Comparison of ENCODE assay signal across 14 cellular contexts in genomic region chr4:144634978-144635747, GRCh38. TPM values are rescaled to one million over a fixed set of nuclear protein-coding genes. Genes with fewer than 3 reads are reported as not detected.
DNase-seq lines count a peak whose midpoint lies in the region; ATAC-seq and TF ChIP-seq lines count a peak whose summit lies in the region.
"Had no signal": no experiment of that assay in that cellular context is flagged by ENCODE, and none has a peak within 500 bp of the region (broad histone marks: within the 10 kb centered on the region; RNA-seq: fewer than 3 reads in every experiment).

No MANE protein-coding gene starts in this region.

- no peaks in the 10 kb centered on the region for H3K27me3 ChIP-seq in body of pancreas

- no peak overlapping the region for H3K27ac ChIP-seq in body of pancreas

- no peaks in the 10 kb centered on the region for H3K9me3 Mint-ChIP-seq in activated T-helper 17 cell treated with anti-CD3 and anti-CD28 coated beads, Interleukin-2, amount 50 U/mL, for 72 hours
- H3K9me3 Mint-ChIP-seq: activated CD4-positive, alpha-beta T cell treated with anti-CD3 and anti-CD28 coated beads, Interleukin-2, amount 10 ng/mL, durations not matched to agents 7 days and 5 days had no signal

- peak; percentile 4 to 56 for DNase-seq in lung microvascular endothelial cell (ENCODE audit: low read depth in 2 of 2)
- no peak for DNase-seq in mucosa of descending colon
- no peak for DNase-seq in body of pancreas
- no peak for DNase-seq in midbrain (lab: John Stamatoyannopoulos, UW)
- DNase-seq: activated CD4-positive, alpha-beta T cell treated with anti-CD3 and anti-CD28 coated beads, Interleukin-2, amount 10 ng/mL, durations not matched to agents 7 days and 5 days; NCI-H2227 treated with DMSO at 0.1 percent for 48 hours; SIG-M5 had no signal

- TF ChIP-seq CTCF in mucosa of descending colon (IDR thresholded peaks at IDR 0.05) (no peak), body of pancreas (IDR thresholded peaks at IDR 0.05) (no peak)

- no peaks in the 10 kb centered on the region for H3K36me3 Mint-ChIP-seq in activated T-helper 17 cell treated with anti-CD3 and anti-CD28 coated beads, Interleukin-2, amount 50 U/mL, for 72 hours (ENCODE audit: low read depth)
- H3K36me3 Mint-ChIP-seq: activated naive CD4-positive, alpha-beta T cell treated with anti-CD3 and anti-CD28 coated beads, Interleukin-2, amount 50 U/mL, for 24 hours; mesothelial cell of epicardium had no signal

- intact Hi-C loops in mucosa of descending colon (cut with DNase I, micrococcal nuclease): no loop called here
- intact Hi-C loops in body of pancreas (cut with DNase I): no loop called here

- ATAC-seq in GM19043 (IDR thresholded peaks at IDR 0.05; ENCODE audit: low read depth, unreplicated experiment) (peak; percentile 99), GM21825 (IDR thresholded peaks at IDR 0.05; ENCODE audit: unreplicated experiment) (peak; percentile 99), HG03196 (IDR thresholded peaks at IDR 0.05; ENCODE audit: unreplicated experiment) (peak; percentile 99), mucosa of descending colon (no peak), body of pancreas (no peak)
- no peak for ATAC-seq in activated T-helper 17 cell treated with anti-CD3 and anti-CD28 coated beads, Interleukin-2, amount 50 U/mL, for 72 hours (replicated peaks)
- ATAC-seq: sciatic nerve had no signal

- peaks cover 7% of the 10 kb centered on the region for H3K27me3 Mint-ChIP-seq in activated T-helper 17 cell treated with anti-CD3 and anti-CD28 coated beads, Interleukin-2, amount 50 U/mL, for 72 hours

- H3K4me3 Mint-ChIP-seq in activated T-helper 17 cell treated with anti-CD3 and anti-CD28 coated beads, Interleukin-2, amount 50 U/mL, for 72 hours: no peak overlapping the region
- H3K4me3 Mint-ChIP-seq: activated CD4-positive, alpha-beta T cell treated with anti-CD3 and anti-CD28 coated beads, Interleukin-2, amount 10 ng/mL, durations not matched to agents 7 days and 5 days; activated naive CD4-positive, alpha-beta T cell treated with anti-CD3 and anti-CD28 coated beads, Interleukin-2, amount 50 U/mL, for 24 hours; mesothelial cell of epicardium had no signal

- TF ChIP-seq POLR2A in body of pancreas (IDR thresholded peaks at IDR 0.05): no peak

- H3K9me3 ChIP-seq in mucosa of descending colon: no peaks in the 10 kb centered on the region
- no peaks in the 10 kb centered on the region for H3K9me3 ChIP-seq in body of pancreas

- H3K36me3 ChIP-seq in mucosa of descending colon (ENCODE audit: low read depth) (peaks cover 4% of the 10 kb centered on the region), body of pancreas (replicated peaks in 1 of 2; ENCODE audit: insufficient read depth in 1 of 2, low read depth in 2 of 2) (no peaks in the 10 kb centered on the region)

- no peaks in the 10 kb centered on the region for H3K4me1 Mint-ChIP-seq in activated T-helper 17 cell treated with anti-CD3 and anti-CD28 coated beads, Interleukin-2, amount 50 U/mL, for 72 hours
- H3K4me1 Mint-ChIP-seq: activated CD4-positive, alpha-beta T cell treated with anti-CD3 and anti-CD28 coated beads, Interleukin-2, amount 10 ng/mL, durations not matched to agents 7 days and 5 days; activated naive CD4-positive, alpha-beta T cell treated with anti-CD3 and anti-CD28 coated beads, Interleukin-2, amount 50 U/mL, for 24 hours; mesothelial cell of epicardium had no signal

- H3K4me3 ChIP-seq in mucosa of descending colon: no peak overlapping the region
- H3K4me3 ChIP-seq in body of pancreas: no peak overlapping the region

- no peak overlapping the region for H3K27ac Mint-ChIP-seq in activated T-helper 17 cell treated with anti-CD3 and anti-CD28 coated beads, Interleukin-2, amount 50 U/mL, for 72 hours
- H3K27ac Mint-ChIP-seq: activated CD4-positive, alpha-beta T cell treated with anti-CD3 and anti-CD28 coated beads, Interleukin-2, amount 10 ng/mL, durations not matched to agents 7 days and 5 days; activated naive CD4-positive, alpha-beta T cell treated with anti-CD3 and anti-CD28 coated beads, Interleukin-2, amount 50 U/mL, for 24 hours; mesothelial cell of epicardium had no signal

- H3K4me1 ChIP-seq in mucosa of descending colon (ENCODE audit: low read depth): no peaks in the 10 kb centered on the region
- no peaks in the 10 kb centered on the region for H3K4me1 ChIP-seq in body of pancreas

- WGBS in body of pancreas, 2 donors: 82 to 88% methylated on average over 6 of the region's 6 CpGs

RNA-seq across cellular contexts. Expression of gene HHIP, which starts 10.8 kb away (rescaled TPM):
- total RNA-seq in lung microvascular endothelial cell: 59.1 and 154 TPM in 2 replicates
- total RNA-seq in activated T-helper 17 cell treated with anti-CD3 and anti-CD28 coated beads, Interleukin-2, amount 50 U/mL, for 72 hours: not detected
- total RNA-seq in mucosa of descending colon: 1 to 10 TPM; 2.4 to 5.5 (median 2.7) TPM
- 10 to 100 TPM in 1 of 2 donors, under 1 TPM in 1; 0.66 to 14.3 TPM for total RNA-seq in body of pancreas
- total RNA-seq: activated CD4-positive, alpha-beta T cell treated with anti-CD3 and anti-CD28 coated beads, Interleukin-2, amount 10 ng/mL, durations not matched to agents 7 days and 5 days had no signal

Comparison
In these comparisons a context has a peak if more than half of its experiments do, and no peak if none do; other contexts are left out.
1. ATAC-seq: peak in GM19043 (single experiment), GM21825 (single experiment) and HG03196 (single experiment); none in activated T-helper 17 cell treated with anti-CD3 and anti-CD28 coated beads, Interleukin-2, amount 50 U/mL, for 72 hours (single experiment), mucosa of descending colon (single experiment) and body of pancreas (single experiment).
2. DNase-seq: peak in lung microvascular endothelial cell (2 of 2); none in mucosa of descending colon (0 of 3), body of pancreas (0 of 4) and midbrain (single experiment).